In genomic region chr11:3834349-3835099, GRCh38 we compare ENCODE assay signal across 1 cellular context.
TF ChIP-seq lines count a peak whose summit lies in the region.

No MANE protein-coding gene starts in this region.

TF ChIP-seq in K562, 482 proteins besides CTCF, POLR2A, EP300 and RAD21 (continued from another document and continues in another):
- TF ChIP-seq ZKSCAN3 (CRISPR knock-in tag; IDR thresholded peaks at IDR 0.05) (no peak), HBP1 (CRISPR knock-in tag; IDR thresholded peaks at IDR 0.05) (no peak; the same call in 1 of the 2 replicates), CBFA2T2 (conservative IDR thresholded peaks at IDR 0.05) (peak; percentile 68), RCOR1 (IDR thresholded peaks at IDR 0.05; ENCODE audit: borderline replicate concordance in 1 of 2, low read depth in 2 of 2, low read length in 2 of 2) (peak; percentile 63 to 97; a peak in 3 of 4 replicates), CREB3 (tag; conservative IDR thresholded peaks at IDR 0.05; ENCODE audit: low read depth) (0 out of 2 replicates have a peak, but pooled peaks have one; percentile 31), TAL1 (IDR thresholded peaks at IDR 0.05) (peak; percentile 52), KDM4B (IDR thresholded peaks at IDR 0.05; ENCODE audit: borderline replicate concordance in 2 of 2, low read depth in 1 of 2) (peak in 1 of 2 experiments; percentile 93; a peak in 1 of 4 replicates), ZEB2 (IDR thresholded peaks at IDR 0.05) (peak; percentile 83), MXD1 (CRISPR knock-in tag; IDR thresholded peaks at IDR 0.05; ENCODE audit: borderline replicate concordance, poor library complexity, severe bottlenecking) (no peak), CHAMP1 (IDR thresholded peaks at IDR 0.05) (no peak), KDM1A (IDR thresholded peaks at IDR 0.05) (peak; percentile 77 to 88), MAZ (CRISPR knock-in tag; conservative IDR thresholded peaks at IDR 0.05 in 1 of 2, IDR thresholded peaks at IDR 0.05 in 1 of 2) (peak in 1 of 2 experiments; percentile 53), TAF1 (IDR thresholded peaks at IDR 0.05; ENCODE audit: control insufficient read depth, extremely low read depth, insufficient read depth, low read length, severe bottlenecking) (peak; percentile 64), ZBTB7A (IDR thresholded peaks at IDR 0.05; ENCODE audit: borderline replicate concordance, control insufficient read depth, low read depth, low read length) (peak; percentile 74; the same call in 1 of the 2 replicates), POLR2G (IDR thresholded peaks at IDR 0.05; ENCODE audit: low read depth, low read length) (peak; percentile 66), ILF3 (IDR thresholded peaks at IDR 0.05; ENCODE audit: borderline replicate concordance) (0 out of 2 replicates have a peak, but pooled peaks have one; percentile 68), ELK3 (CRISPR knock-in tag; IDR thresholded peaks at IDR 0.05) (no peak), ARID3A (IDR thresholded peaks at IDR 0.05; ENCODE audit: borderline replicate concordance, low read depth, low read length) (peak; percentile 68), THRA (IDR thresholded peaks at IDR 0.05) (no peak), NONO (IDR thresholded peaks at IDR 0.05; ENCODE audit: low read depth in 2 of 2, low read length in 1 of 2) (no peak), ZNF57 (CRISPR knock-in tag; IDR thresholded peaks at IDR 0.05) (no peak), FOSL1 (tag; conservative IDR thresholded peaks at IDR 0.05) (peak; percentile 30; the same call in 1 of the 2 replicates), NCOR1 (IDR thresholded peaks at IDR 0.05) (peak; percentile 81), SREBF2 (CRISPR knock-in tag; IDR thresholded peaks at IDR 0.05) (no peak), THRB (CRISPR knock-in tag; conservative IDR thresholded peaks at IDR 0.05) (no peak; the same call in 1 of the 2 replicates), SMAD2 (IDR thresholded peaks at IDR 0.05; ENCODE audit: low read depth, low read length) (no peak), DDX20 (tag; IDR thresholded peaks at IDR 0.05; ENCODE audit: low read depth) (0 out of 2 replicates have a peak, but pooled peaks have one; percentile 9), ZSCAN29 (IDR thresholded peaks at IDR 0.05) (no peak), CBX5 (IDR thresholded peaks at IDR 0.05; ENCODE audit: borderline replicate concordance, low read depth) (peak; percentile 56), ZNF146 (CRISPR knock-in tag; IDR thresholded peaks at IDR 0.05; ENCODE audit: unreplicated experiment) (no peak), JUND (IDR thresholded peaks at IDR 0.05; ENCODE audit: borderline replicate concordance, low read depth, low read length) (peak; percentile 81; the same call in 1 of the 2 replicates), JUND (tag; IDR thresholded peaks at IDR 0.05; ENCODE audit: borderline replicate concordance, low read depth, low read length) (peak; percentile 75; the same call in 2 of the 3 replicates), IRF9 (tag; IDR thresholded peaks at IDR 0.05) (0 out of 2 replicates have a peak, but pooled peaks have one; percentile 23), ZNF197 (CRISPR knock-in tag; IDR thresholded peaks at IDR 0.05; ENCODE audit: low read depth) (peak; percentile 42; the same call in 1 of the 2 replicates), SP1 (CRISPR knock-in tag; IDR thresholded peaks at IDR 0.05) (peak; percentile 16; the same call in 1 of the 2 replicates), ZBTB11 (CRISPR knock-in tag; IDR thresholded peaks at IDR 0.05) (peak in 1 of 3 experiments; percentile 57; a peak in 1 of 6 replicates), TEAD2 (tag; IDR thresholded peaks at IDR 0.05) (no peak), MBD2 (IDR thresholded peaks at IDR 0.05; ENCODE audit: borderline replicate concordance, low read depth) (peak; percentile 85; the same call in 1 of the 2 replicates), DACH1 (IDR thresholded peaks at IDR 0.05; ENCODE audit: partially characterized antibody) (peak; percentile 42), E2F6 (IDR thresholded peaks at IDR 0.05; ENCODE audit: borderline replicate concordance in 1 of 2, extremely low read depth in 1 of 2, insufficient read depth in 1 of 2, insufficient read length in 1 of 2, low read depth in 1 of 2, low read length in 1 of 2, poor library complexity in 1 of 2, severe bottlenecking in 1 of 2) (peak in 1 of 2 experiments; percentile 28), CHD1 (IDR thresholded peaks at IDR 0.05; ENCODE audit: low read length) (no peak), ARID2 (IDR thresholded peaks at IDR 0.05) (no peak), DPF2 (IDR thresholded peaks at IDR 0.05) (peak; percentile 88), TCF7 (IDR thresholded peaks at IDR 0.05; ENCODE audit: borderline replicate concordance) (0 out of 2 replicates have a peak, but pooled peaks have one; percentile 21)
